ENCODE assay signal across 15 cellular contexts in genomic region chr2:42217307-42217706, GRCh38.
"Had no signal": no experiment of that assay in that cellular context is flagged by ENCODE, and none has a peak within 500 bp of the region (broad histone marks: within the 10 kb centered on the region; RNA-seq: fewer than 3 reads in every experiment).

No MANE protein-coding gene starts in this region.

- H3K4me3 Mint-ChIP-seq: activated CD4-positive, alpha-beta T cell treated with anti-CD3 and anti-CD28 coated beads, Interleukin-2, amount 10 ng/mL, durations not matched to agents 24 days and 14 days; activated naive CD8-positive, alpha-beta T cell treated with anti-CD3 and anti-CD28 coated beads, Interleukin-2, amount 10 ng/mL, durations not matched to agents 7 days and 5 days; naive B cell; stimulated activated memory B cell treated with anti-CD40 and anti-IgM and Interleukin-4, amounts not matched to agents 10 μg/mL and 1 μg/mL and 100 μg/mL, for 72 hours; T-helper 1 cell treated with Interleukin-12 subunit alpha and Interleukin-12 subunit beta and Interleukin-4 antibody, amounts not matched to agents 30 μg/mL and 1 μg/mL, for 36 hours had no signal

- H3K27me3 Mint-ChIP-seq: activated CD4-positive, alpha-beta T cell treated with anti-CD3 and anti-CD28 coated beads, Interleukin-2, amount 10 ng/mL, durations not matched to agents 24 days and 14 days; activated naive CD8-positive, alpha-beta T cell treated with anti-CD3 and anti-CD28 coated beads, Interleukin-2, amount 10 ng/mL, durations not matched to agents 7 days and 5 days; naive B cell; stimulated activated memory B cell treated with anti-CD40 and anti-IgM and Interleukin-4, amounts not matched to agents 10 μg/mL and 1 μg/mL and 100 μg/mL, for 72 hours had no signal

- H3K27ac Mint-ChIP-seq: activated CD4-positive, alpha-beta T cell treated with anti-CD3 and anti-CD28 coated beads, Interleukin-2, amount 10 ng/mL, durations not matched to agents 24 days and 14 days; activated naive CD8-positive, alpha-beta T cell treated with anti-CD3 and anti-CD28 coated beads, Interleukin-2, amount 10 ng/mL, durations not matched to agents 7 days and 5 days; T-helper 1 cell treated with Interleukin-12 subunit alpha and Interleukin-12 subunit beta and Interleukin-4 antibody, amounts not matched to agents 30 μg/mL and 1 μg/mL, for 36 hours had no signal

- H3K9me3 Mint-ChIP-seq: activated CD4-positive, alpha-beta T cell treated with anti-CD3 and anti-CD28 coated beads, Interleukin-2, amount 10 ng/mL, durations not matched to agents 24 days and 14 days; activated naive CD8-positive, alpha-beta T cell treated with anti-CD3 and anti-CD28 coated beads, Interleukin-2, amount 10 ng/mL, durations not matched to agents 7 days and 5 days; naive B cell; stimulated activated memory B cell treated with anti-CD40 and anti-IgM and Interleukin-4, amounts not matched to agents 10 μg/mL and 1 μg/mL and 100 μg/mL, for 72 hours; T-helper 1 cell treated with Interleukin-12 subunit alpha and Interleukin-12 subunit beta and Interleukin-4 antibody, amounts not matched to agents 30 μg/mL and 1 μg/mL, for 36 hours had no signal

- H3K4me3 ChIP-seq: cardiac muscle cell, colonic mucosa, gastrocnemius medialis, heart right ventricle, right atrium auricular region, transverse colon had no signal

- DNase-seq: activated CD4-positive, alpha-beta T cell treated with anti-CD3 and anti-CD28 coated beads, Interleukin-2, amount 10 ng/mL, durations not matched to agents 24 days and 14 days; activated effector memory CD4-positive, alpha-beta T cell treated with anti-CD3 and anti-CD28 coated beads, Interleukin-2, amount 50 U/mL, for 16 hours; activated naive CD8-positive, alpha-beta T cell treated with anti-CD3 and anti-CD28 coated beads, Interleukin-2, amount 10 ng/mL, durations not matched to agents 7 days and 5 days; colonic mucosa; gastrocnemius medialis; heart right ventricle; naive B cell; small intestine; substantia nigra; transverse colon had no signal

- H3K4me1 ChIP-seq: colonic mucosa had no signal

- H3K27me3 ChIP-seq: cardiac muscle cell, colonic mucosa, gastrocnemius medialis, heart right ventricle, right atrium auricular region, transverse colon had no signal

- ATAC-seq: gastrocnemius medialis; SK-N-SH treated with all-trans-retinoic acid at 6 μM for 48 hours; stimulated activated memory B cell treated with anti-CD40 and anti-IgM and Interleukin-4, amounts not matched to agents 10 μg/mL and 1 μg/mL and 100 μg/mL, for 72 hours had no signal

- H3K27ac ChIP-seq: cardiac muscle cell, colonic mucosa, gastrocnemius medialis, right atrium auricular region had no signal

- H3K36me3 ChIP-seq: cardiac muscle cell, colonic mucosa, gastrocnemius medialis, heart right ventricle, right atrium auricular region, transverse colon had no signal

- H3K9me3 ChIP-seq: colonic mucosa, gastrocnemius medialis, heart right ventricle, right atrium auricular region, transverse colon had no signal
